Comparison of ENCODE assay signal across 1 cellular context in the genomic region with DNA sequence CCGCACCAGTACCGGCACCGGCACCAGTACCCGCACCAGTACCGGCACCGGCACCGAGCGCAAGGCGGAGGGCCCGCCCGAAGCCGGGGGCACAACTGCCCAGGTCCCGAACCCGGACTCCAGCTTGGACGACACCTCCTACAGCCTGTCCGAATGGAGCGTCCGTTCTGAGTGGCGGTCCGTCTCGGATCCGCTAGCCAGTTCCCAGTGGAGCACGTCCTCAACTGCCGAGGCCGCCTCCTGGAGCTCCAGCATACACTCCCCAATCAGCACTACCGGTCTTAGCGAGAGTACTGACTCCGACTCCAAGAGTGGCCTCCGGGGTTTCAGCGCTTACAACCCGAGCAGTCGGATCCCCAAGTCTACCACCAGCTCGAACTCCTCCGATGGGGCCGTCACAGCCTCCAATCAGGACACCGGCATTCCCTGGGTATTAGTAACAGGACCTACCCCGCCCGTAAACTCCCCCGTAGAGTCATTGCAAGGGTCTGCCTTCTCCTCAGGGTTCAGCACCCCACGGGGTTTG.
TF ChIP-seq lines count a peak whose summit lies in the region.

No MANE protein-coding gene starts in this region.

TF ChIP-seq in GM12878, 131 proteins besides CTCF, POLR2A, EP300 and RAD21 (continued from another document):
- TF ChIP-seq RELB (IDR thresholded peaks at IDR 0.05; ENCODE audit: low read depth) (no peak), NRF1 (conservative IDR thresholded peaks at IDR 0.05; ENCODE audit: low read depth, low read length) (no peak), MAX (IDR thresholded peaks at IDR 0.05; ENCODE audit: low read depth, low read length) (no peak), MYB (IDR thresholded peaks at IDR 0.05; ENCODE audit: borderline replicate concordance, low read depth, low read length) (no peak), RB1 (IDR thresholded peaks at IDR 0.05; ENCODE audit: borderline replicate concordance) (no peak), YY1 (IDR thresholded peaks at IDR 0.05; ENCODE audit: low read depth, low read length) (no peak), IKZF2 (IDR thresholded peaks at IDR 0.05) (no peak), RFX5 (IDR thresholded peaks at IDR 0.05; ENCODE audit: low read depth, low read length) (no peak), POU2F2 (IDR thresholded peaks at IDR 0.05; ENCODE audit: borderline replicate concordance, low read depth, low read length) (no peak), IRF4 (IDR thresholded peaks at IDR 0.05; ENCODE audit: low read depth, low read length) (no peak), FOS (IDR thresholded peaks at IDR 0.05; ENCODE audit: borderline replicate concordance, extremely low read depth, insufficient read length) (no peak)
- TF ChIP-seq, protein P1, sequence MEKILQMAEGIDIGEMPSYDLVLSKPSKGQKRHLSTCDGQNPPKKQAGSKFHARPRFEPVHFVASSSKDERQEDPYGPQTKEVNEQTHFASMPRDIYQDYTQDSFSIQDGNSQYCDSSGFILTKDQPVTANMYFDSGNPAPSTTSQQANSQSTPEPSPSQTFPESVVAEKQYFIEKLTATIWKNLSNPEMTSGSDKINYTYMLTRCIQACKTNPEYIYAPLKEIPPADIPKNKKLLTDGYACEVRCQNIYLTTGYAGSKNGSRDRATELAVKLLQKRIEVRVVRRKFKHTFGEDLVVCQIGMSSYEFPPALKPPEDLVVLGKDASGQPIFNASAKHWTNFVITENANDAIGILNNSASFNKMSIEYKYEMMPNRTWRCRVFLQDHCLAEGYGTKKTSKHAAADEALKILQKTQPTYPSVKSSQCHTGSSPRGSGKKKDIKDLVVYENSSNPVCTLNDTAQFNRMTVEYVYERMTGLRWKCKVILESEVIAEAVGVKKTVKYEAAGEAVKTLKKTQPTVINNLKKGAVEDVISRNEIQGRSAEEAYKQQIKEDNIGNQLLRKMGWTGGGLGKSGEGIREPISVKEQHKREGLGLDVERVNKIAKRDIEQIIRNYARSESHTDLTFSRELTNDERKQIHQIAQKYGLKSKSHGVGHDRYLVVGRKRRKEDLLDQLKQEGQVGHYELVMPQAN (conservative IDR thresholded peaks at IDR 0.05) = no peak
